Comparison of ENCODE assay signal across 7 cellular contexts in genomic region chr7:66921918-66922486, GRCh38. TPM values are rescaled to one million over a fixed set of nuclear protein-coding genes. Genes with fewer than 3 reads are reported as not detected.
DNase-seq lines count a peak whose midpoint lies in the region; ATAC-seq and TF ChIP-seq lines count a peak whose summit lies in the region.

No MANE protein-coding gene starts in this region.

- H3K36me3 Mint-ChIP-seq in HFFc6 (ENCODE audit: low read depth), result peaks cover 21% of the 10 kb centered on the region

- no peak for TF ChIP-seq POLR2A in right lobe of liver (IDR thresholded peaks at IDR 0.05)

- TF ChIP-seq CTCF in GM10266 (IDR thresholded peaks at IDR 0.05; ENCODE audit: control insufficient read depth, insufficient read depth, low read depth, missing control alignments) (no peak), HFFc6 (IDR thresholded peaks at IDR 0.05) (no peak), Panc1 (IDR thresholded peaks at IDR 0.05) (no peak), right lobe of liver (IDR thresholded peaks at IDR 0.05) (no peak)

- no peaks in the 10 kb centered on the region; the same call in 1 of the 2 replicates for H3K36me3 ChIP-seq in Panc1 (ENCODE audit: control insufficient read depth, insufficient read depth, low read length)
- H3K36me3 ChIP-seq in right lobe of liver, result peaks cover 0 to 4% (median 0%) of the 10 kb centered on the region in 4 donors

- H3K27me3 ChIP-seq in Panc1 (ENCODE audit: control insufficient read depth, insufficient read depth, low read length) (no peaks in the 10 kb centered on the region), right lobe of liver (no peaks in the 10 kb centered on the region)

- DNase-seq in GM10266 (ENCODE audit: extremely low spot score) (peak; percentile 57), HFFc6 (no peak), Panc1 (ENCODE audit: low read depth, low spot score) (no peak), astrocyte of the hippocampus (ENCODE audit: low read depth, low spot score) (peak; percentile 42), right lobe of liver (no peak), substantia nigra (lab: John Stamatoyannopoulos, UW) (no peak), T1000 (lab: John Stamatoyannopoulos, UW) (no peak)

- POLR2A ChIA-PET in Panc1 (lab: Charles Lee), result interaction anchor here (0.5 kb wide), 1 partner anchor 65 kb away, joined by 7 read pairs; no protein-coding TSS in a partner anchor

- H3K27me3 Mint-ChIP-seq in HFFc6 (ENCODE audit: insufficient read depth), result no peaks in the 10 kb centered on the region; the same call in none of the 2 replicates

- TSS peak; percentile 74 for BruUV-seq in Panc1 (replicated peaks; lab: Mats Ljungman, UMichigan)

- H3K27ac ChIP-seq in Panc1 (ENCODE audit: low read length) (peak overlapping the region; percentile 87), right lobe of liver (peak overlapping the region; percentile 70 to 87 (median 85)), substantia nigra (ENCODE audit: low read depth, low read length, poor library complexity, severe bottlenecking) (peak overlapping the region; percentile 82)

- H3K9me3 ChIP-seq in Panc1 (ENCODE audit: control insufficient read depth, insufficient read depth, low read depth, low read length) (no peaks in the 10 kb centered on the region), right lobe of liver (no peaks in the 10 kb centered on the region)

- peaks cover 30% of the 10 kb centered on the region for H3K4me1 Mint-ChIP-seq in HFFc6 (ENCODE audit: low read depth)

- H3K4me3 ChIP-seq in Panc1 (ENCODE audit: low read depth in 2 of 2, low read length in 2 of 2) (peak overlapping the region; percentile 72 to 98), right lobe of liver (peak overlapping the region; percentile 83 to 90 (median 88))

- 0 out of 2 replicates have a peak, but pooled peaks have one; percentile 10 for ATAC-seq in Panc1
- ATAC-seq in right lobe of liver, result peak in 1 of 4 donors; percentile 9

- WGBS in right lobe of liver (ENCODE audit: insufficient coverage, low coverage, low lambda C conversion rate, missing lambda C conversion rate), result 2% methylated on average over 12 of the region's 15 CpGs

- H3K9me3 Mint-ChIP-seq in HFFc6, result no peaks in the 10 kb centered on the region

- peaks cover 13% of the 10 kb centered on the region for H3K4me1 ChIP-seq in Panc1 (ENCODE audit: control insufficient read depth, insufficient read depth, low read length)
- peaks cover 0 to 34% (median 8%) of the 10 kb centered on the region in 4 donors for H3K4me1 ChIP-seq in right lobe of liver

- peak overlapping the region; percentile 88 for H3K27ac Mint-ChIP-seq in HFFc6

- H3K4me3 Mint-ChIP-seq in HFFc6, result peak overlapping the region; percentile 99

- intact Hi-C loops in Panc1 (cut with micrococcal nuclease; ENCODE audit: unreplicated experiment), result no loop called here
- intact Hi-C loops in right lobe of liver (cut with DNase I), result no loop called here

- CTCF ChIA-PET in Panc1 (lab: Charles Lee), result no interaction called here

- in situ Hi-C loops in Panc1 (cut with HindIII; ENCODE audit: low pct_unique_long_range_greater_than_20kb, low sequenced_read_pairs), result no loop called here

RNA-seq across cellular contexts. Expression of gene TMEM248, which starts 1.0 kb away (rescaled TPM):
- 100 to 1,000 TPM in 5 of 6 experiments, 10 to 100 TPM in 1; 97.1 to 128 (median 117) TPM for total RNA-seq in HFFc6 (2021; fragmentation: NEBNext Ultra II Directional; extraction: Animal tissue kit (Norgen Biotek cat#: 25700))
- total RNA-seq in Panc1 (2021; ENCODE audit: unreplicated experiment), result 176 TPM
- polyA plus RNA-seq in Panc1 (2012; ENCODE audit: insufficient read length), result 123 TPM
- total RNA-seq in right lobe of liver, result 10 to 100 TPM; 53.3 to 76.5 (median 63.2) TPM

Comparison
In these comparisons a context has a peak if more than half of its experiments do, and no peak if none do; other contexts are left out.
1. DNase-seq: peak in GM10266 (single experiment) and astrocyte of the hippocampus (single experiment); none in HFFc6 (single experiment), Panc1 (single experiment), right lobe of liver (0 of 3), substantia nigra (0 of 49) and T1000 (single experiment).
2. Peak in every context shown above with its lines, with median percentiles within 50 percentile points of each other: H3K27ac ChIP-seq.